Comparison of ENCODE assay signal across 9 cellular contexts in genomic region chr18:31478688-31479087, GRCh38. TPM values are rescaled to one million over a fixed set of nuclear protein-coding genes. Genes with fewer than 3 reads are reported as not detected.
"Had no signal": no experiment of that assay in that cellular context is flagged by ENCODE, and none has a peak within 500 bp of the region (broad histone marks: within the 10 kb centered on the region; RNA-seq: fewer than 3 reads in every experiment).

No MANE protein-coding gene starts in this region.

- H3K27me3 Mint-ChIP-seq: IgD-negative memory B cell had no signal

- DNase-seq: IMR-90, KBM-7, KG1 had no signal

- H3K36me3 Mint-ChIP-seq: IgD-negative memory B cell had no signal

- FAIRE-seq: HepG2, HTR-8/SVneo had no signal

- H3K4me3 Mint-ChIP-seq: IgD-negative memory B cell had no signal

- ATAC-seq: HepG2 had no signal

- H3K27ac ChIP-seq: HL-60 had no signal

- H3K27ac Mint-ChIP-seq: IgD-negative memory B cell had no signal

- H3K4me1 Mint-ChIP-seq: IgD-negative memory B cell had no signal

- H3K9me3 Mint-ChIP-seq: IgD-negative memory B cell had no signal

RNA-seq across cellular contexts. Expression of gene DSG2, which starts 19.3 kb away (rescaled TPM):
- polyA plus RNA-seq: IgD-negative memory B cell had no signal

RNA-seq across cellular contexts. Expression of gene DSG3, which starts 31.1 kb away (rescaled TPM):
- total RNA-seq: HepG2, HT-29, HT1080, IMR-90 had no signal
- polyA plus RNA-seq: HepG2, IMR-90 had no signal
